In genomic region chr17:41324180-41325075, GRCh38 we compare ENCODE assay signal across 12 cellular contexts. TPM values are rescaled to one million over a fixed set of nuclear protein-coding genes. Genes with fewer than 3 reads are reported as not detected.
DNase-seq lines count a peak whose midpoint lies in the region; ATAC-seq and TF ChIP-seq lines count a peak whose summit lies in the region.
"Had no signal": no experiment of that assay in that cellular context is flagged by ENCODE, and none has a peak within 500 bp of the region (broad histone marks: within the 10 kb centered on the region; RNA-seq: fewer than 3 reads in every experiment).

No MANE protein-coding gene starts in this region.

- DNase-seq in NCI-H748 (lab: John Stamatoyannopoulos, UW; ENCODE audit: unreplicated experiment) (peak; percentile 62), NCI-H748 treated with DMSO at 0.1 percent for 48 hours (lab: John Stamatoyannopoulos, UW) (no peak), M059J (ENCODE audit: low read depth) (peak; percentile 62), choroid plexus epithelial cell (ENCODE audit: low read depth) (peak; percentile 37), posterior vena cava (ENCODE audit: low spot score) (peak; percentile 55)
- DNase-seq in stimulated activated naive CD4-positive, alpha-beta T cell treated with Interleukin-2 at 50 U/mL for 16 hours (lab: John Stamatoyannopoulos, UW) = no peak
- DNase-seq: NCI-H1694 had no signal

- TF ChIP-seq CTCF in choroid plexus epithelial cell (conservative IDR thresholded peaks at IDR 0.05; ENCODE audit: low read depth, low read length) = peak; percentile 53

- H3K4me3 ChIP-seq in choroid plexus epithelial cell (ENCODE audit: low read depth, low read length) = no peak overlapping the region
- H3K4me3 ChIP-seq: BLaER1 treated with 17β-estradiol and CSF1 and Interleukin-3, amounts not matched to agents 10 nM and 100 nM had no signal

- ATAC-seq in GM21515 (IDR thresholded peaks at IDR 0.05; ENCODE audit: unreplicated experiment) (no peak), HG03378 (IDR thresholded peaks at IDR 0.05; ENCODE audit: unreplicated experiment) (no peak)

- intact Hi-C loops in posterior vena cava (cut with DNase I) = loop anchor here (10.0 kb wide), 2 partner anchors 340 to 420 kb away; partner anchors contain the start of gene KRT40 (in 1 of the 2)

RNA-seq across cellular contexts. Expression of gene KRTAP17-1, which starts 8.9 kb away (rescaled TPM):
- not detected in 2 replicates for total RNA-seq in M059J (2014; rRNA removed; shearing (Covaris generic))
- total RNA-seq in posterior vena cava = not detected
- total RNA-seq: skeletal muscle tissue, urinary bladder had no signal

RNA-seq across cellular contexts. Expression of gene KRTAP16-1, which starts 15.3 kb away (rescaled TPM):
- total RNA-seq in M059J (2014; rRNA removed; shearing (Covaris generic)) = not detected in 2 replicates
- total RNA-seq in posterior vena cava = not detected
- total RNA-seq: skeletal muscle tissue, urinary bladder had no signal

RNA-seq across cellular contexts. Expression of gene KRTAP29-1, which starts 21.8 kb away (rescaled TPM):
- total RNA-seq in M059J (2014; rRNA removed; shearing (Covaris generic)) = not detected in 2 replicates
- not detected for total RNA-seq in posterior vena cava
- total RNA-seq: skeletal muscle tissue, urinary bladder had no signal

RNA-seq across cellular contexts. Expression of gene KRT33A, which starts 26.2 kb away (rescaled TPM):
- total RNA-seq in M059J (2014; rRNA removed; shearing (Covaris generic)) = 0.17 TPM in 1 of 2 replicates, not detected in the other
- total RNA-seq in posterior vena cava = not detected
- total RNA-seq: skeletal muscle tissue, urinary bladder had no signal

RNA-seq across cellular contexts. Expression of gene KRT33B, which starts 45.2 kb away (rescaled TPM):
- 1.3 TPM in 1 of 2 replicates, not detected in the other for total RNA-seq in M059J (2014; rRNA removed; shearing (Covaris generic))
- total RNA-seq in posterior vena cava = not detected
- total RNA-seq: skeletal muscle tissue, urinary bladder had no signal

Comparison
In these comparisons a context has a peak if more than half of its experiments do, and no peak if none do; other contexts are left out.
1. DNase-seq: peak in NCI-H748 (single experiment), M059J (single experiment), choroid plexus epithelial cell (single experiment) and posterior vena cava (single experiment); none in NCI-H748 treated with DMSO at 0.1 percent for 48 hours (single experiment) and stimulated activated naive CD4-positive, alpha-beta T cell treated with Interleukin-2 at 50 U/mL for 16 hours (single experiment).